Comparison of ENCODE assay signal across 8 cellular contexts in genomic region chr20:460707-461106, GRCh38. TPM values are rescaled to one million over a fixed set of nuclear protein-coding genes. Genes with fewer than 3 reads are reported as not detected.
DNase-seq lines count a peak whose midpoint lies in the region; ATAC-seq and TF ChIP-seq lines count a peak whose summit lies in the region.

No MANE protein-coding gene starts in this region.

- intact Hi-C loops in left ventricle myocardium superior (cut with micrococcal nuclease) (no loop called here), transverse colon (cut with DNase I; ENCODE audit: low total_unique reads) (no loop called here)

- no peak for TF ChIP-seq EP300 in transverse colon (IDR thresholded peaks at IDR 0.05; ENCODE audit: low read depth)

- H3K36me3 Mint-ChIP-seq in WTC11, result no peaks in the 10 kb centered on the region
- H3K36me3 Mint-ChIP-seq in glutamatergic neuron (ENCODE audit: unreplicated experiment), result no peaks in the 10 kb centered on the region

- H3K9me3 Mint-ChIP-seq in WTC11 (no peaks in the 10 kb centered on the region), glutamatergic neuron (ENCODE audit: unreplicated experiment) (peaks cover 5% of the 10 kb centered on the region)

- no peaks in the 10 kb centered on the region for H3K9me3 ChIP-seq in cardiac muscle cell (ENCODE audit: low read depth)
- no peaks in the 10 kb centered on the region for H3K9me3 ChIP-seq in thymus (ENCODE audit: control insufficient read depth)
- no peaks in the 10 kb centered on the region for H3K9me3 ChIP-seq in transverse colon

- no peaks in the 10 kb centered on the region for H3K27me3 ChIP-seq in cardiac muscle cell
- H3K27me3 ChIP-seq in thymus (ENCODE audit: control insufficient read depth, insufficient read depth), result no peaks in the 10 kb centered on the region
- no peaks in the 10 kb centered on the region for H3K27me3 ChIP-seq in transverse colon

- H3K4me1 Mint-ChIP-seq in WTC11, result peaks cover 19% of the 10 kb centered on the region
- H3K4me1 Mint-ChIP-seq in glutamatergic neuron (ENCODE audit: low read depth, unreplicated experiment), result peaks cover 23% of the 10 kb centered on the region

- no peak for TF ChIP-seq POLR2A in transverse colon (IDR thresholded peaks at IDR 0.05)

- H3K27ac ChIP-seq in cardiac muscle cell (no peak overlapping the region), thymus (ENCODE audit: low read depth) (no peak overlapping the region), transverse colon (no peak overlapping the region)

- H3K4me3 ChIP-seq in cardiac muscle cell (peak overlapping the region; percentile 94), thymus (ENCODE audit: low read length) (peak overlapping the region; percentile 11), transverse colon (peak overlapping the region in 1 of 4 donors; percentile 83)

- TF ChIP-seq CTCF in cardiac muscle cell (IDR thresholded peaks at IDR 0.05; ENCODE audit: low read depth, low read length) (no peak), WTC11 (IDR thresholded peaks at IDR 0.05) (no peak), glutamatergic neuron (IDR thresholded peaks at IDR 0.05; ENCODE audit: partially characterized antibody, unreplicated experiment) (no peak), transverse colon (IDR thresholded peaks at IDR 0.05) (no peak)

- H3K4me3 Mint-ChIP-seq in WTC11 (peak overlapping the region; percentile 48), glutamatergic neuron (ENCODE audit: unreplicated experiment) (peak overlapping the region; percentile 80)

- H3K4me1 ChIP-seq in cardiac muscle cell (ENCODE audit: low read depth) (peaks cover 18% of the 10 kb centered on the region), thymus (ENCODE audit: control insufficient read depth, insufficient read depth, low read length) (peaks cover 16% of the 10 kb centered on the region), transverse colon (peaks cover 13 to 32% (median 27%) of the 10 kb centered on the region in 4 donors)

- H3K36me3 ChIP-seq in cardiac muscle cell (no peaks in the 10 kb centered on the region), thymus (ENCODE audit: control insufficient read depth, insufficient read depth) (no peaks in the 10 kb centered on the region), transverse colon (no peaks in the 10 kb centered on the region)

- DNase-seq in cardiac muscle cell (ENCODE audit: low read depth in 1 of 2, low spot score in 1 of 2), result peak in 1 of 2 donors; percentile 44
- no peak for DNase-seq in left ventricle myocardium superior
- no peak for DNase-seq in WTC11 (ENCODE audit: low spot score)
- no peak for DNase-seq in glutamatergic neuron
- DNase-seq in DMS79 treated with DMSO at 0.1 percent for 48 hours (lab: John Stamatoyannopoulos, UW), result no peak
- no peak for DNase-seq in transverse colon
- no peak for DNase-seq in activated CD4-positive, CD25-positive, alpha-beta regulatory T cell treated with anti-CD3 and anti-CD28 coated beads, Interleukin-2, amount 50 U/mL, for 72 hours

- ATAC-seq in left ventricle myocardium superior (no peak), WTC11 (no peak)

- H3K27ac Mint-ChIP-seq in WTC11, result no peak overlapping the region
- H3K27ac Mint-ChIP-seq in glutamatergic neuron (ENCODE audit: unreplicated experiment), result no peak overlapping the region

- CTCF ChIA-PET in WTC11 (lab: Charles Lee), result no interaction called here

- POLR2A ChIA-PET in WTC11 (lab: Charles Lee), result no interaction called here

- in situ Hi-C loops in transverse colon (cut with MboI; ENCODE audit: low pct_ligation_motif_present in 1 of 4, low pct_unique_long_range_greater_than_20kb in 1 of 4, low sequenced_read_pairs in 3 of 4), result no loop called here

- H3K27me3 Mint-ChIP-seq in WTC11 (ENCODE audit: low read depth) (peaks cover 28% of the 10 kb centered on the region), glutamatergic neuron (ENCODE audit: unreplicated experiment) (peaks cover 9% of the 10 kb centered on the region)

- WGBS in thymus, result 95% methylated on average over 2 of the region's 2 CpGs
- WGBS in transverse colon (ENCODE audit: low coverage in 1 of 2), 2 donors, result 46 to 48% methylated on average over 1 to 2 of the region's 2 CpGs

TF ChIP-seq in WTC11, 78 proteins besides CTCF, POLR2A, EP300 and RAD21:
- TF ChIP-seq ZNF219 (CRISPR knock-in tag; IDR thresholded peaks at IDR 0.05; ENCODE audit: borderline replicate concordance) (no peak), SOX15 (CRISPR knock-in tag; IDR thresholded peaks at IDR 0.05) (no peak), ZNF121 (CRISPR knock-in tag; IDR thresholded peaks at IDR 0.05) (no peak), ZNF532 (CRISPR knock-in tag; IDR thresholded peaks at IDR 0.05; ENCODE audit: borderline replicate concordance) (no peak), USF1 (CRISPR knock-in tag; IDR thresholded peaks at IDR 0.05) (no peak), TCF7 (CRISPR knock-in tag; IDR thresholded peaks at IDR 0.05; ENCODE audit: low read depth) (no peak), AR (CRISPR knock-in tag; IDR thresholded peaks at IDR 0.05) (no peak)
TF ChIP-seq in WTC11: peak in this region for 0.

RNA-seq across cellular contexts. Expression of gene TBC1D20, which starts 1.6 kb away (rescaled TPM):
- total RNA-seq in cardiac muscle cell (34.4 and 40.0 TPM in 2 replicates), left ventricle myocardium superior (23.3 TPM), WTC11 (2021) (14.6 to 15.6 TPM (median 15.4 TPM) in 3 replicates), glutamatergic neuron (ENCODE audit: unreplicated experiment) (39.6 TPM), transverse colon (10 to 100 TPM; 29.1 to 65.5 (median 36.9) TPM)
- polyA plus RNA-seq in cardiac muscle cell (29.0 and 31.3 TPM in 2 replicates), thymus (16.2 TPM)

RNA-seq across cellular contexts. Expression of gene RBCK1, which starts 52.6 kb away (rescaled TPM):
- total RNA-seq in cardiac muscle cell (81.3 and 104 TPM in 2 replicates), left ventricle myocardium superior (44.8 TPM), WTC11 (2021) (65.0 to 75.2 TPM (median 69.5 TPM) in 3 replicates), glutamatergic neuron (ENCODE audit: unreplicated experiment) (97.6 TPM), transverse colon (100 to 1,000 TPM; 101 to 152 (median 110) TPM)
- polyA plus RNA-seq in cardiac muscle cell (51.5 and 75.9 TPM in 2 replicates), thymus (140 TPM)
